Comparison of ENCODE assay signal across 8 cellular contexts in the genomic region with DNA sequence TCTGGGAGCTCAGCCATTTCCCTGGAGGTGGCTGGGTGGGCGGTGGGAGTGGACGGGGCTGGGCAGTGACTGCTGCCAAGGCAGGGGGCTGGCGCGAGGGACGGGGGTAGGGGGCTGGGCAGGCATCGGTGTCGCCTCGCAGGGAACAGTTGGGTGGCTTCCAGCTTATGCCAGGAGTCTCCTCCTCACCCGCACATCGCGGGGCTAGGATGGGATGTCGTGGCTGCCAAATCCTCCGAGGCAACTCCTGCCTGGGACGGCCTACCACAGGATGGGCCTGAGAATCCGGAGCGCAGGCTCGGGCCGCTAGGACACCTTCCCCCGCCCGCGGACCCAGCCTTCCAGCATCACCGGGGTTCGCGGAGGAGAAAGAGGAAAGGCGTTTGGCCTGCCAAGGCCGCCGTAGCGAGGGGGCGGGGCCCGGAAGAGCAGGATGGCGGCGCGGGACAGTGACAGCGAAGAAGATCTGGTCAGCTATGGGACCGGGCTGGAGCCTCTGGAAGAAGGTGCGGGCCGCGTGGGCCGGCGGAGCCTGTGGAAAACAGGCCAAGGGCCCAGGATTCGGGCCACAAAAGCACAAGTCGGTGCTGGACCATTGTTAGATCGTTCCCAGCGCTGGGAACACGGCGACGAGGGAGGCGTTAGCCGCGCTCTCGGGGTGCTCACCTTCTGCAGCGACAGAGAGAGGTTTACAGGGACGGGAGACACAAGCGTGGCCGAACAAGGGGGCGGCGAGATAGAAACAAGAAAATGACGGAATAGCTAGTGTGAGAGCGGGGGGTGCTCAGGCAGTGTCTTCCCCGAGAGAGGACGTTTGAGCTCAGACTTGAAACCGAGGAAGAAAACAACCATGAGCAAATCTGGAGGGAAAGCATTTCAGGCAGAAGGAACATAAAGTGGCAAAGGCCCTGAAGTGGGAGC. TPM values are rescaled to one million over a fixed set of nuclear protein-coding genes. Genes with fewer than 3 reads are reported as not detected.
DNase-seq lines count a peak whose midpoint lies in the region; ATAC-seq, FAIRE-seq and TF ChIP-seq lines count a peak whose summit lies in the region.

A gene with protein sequence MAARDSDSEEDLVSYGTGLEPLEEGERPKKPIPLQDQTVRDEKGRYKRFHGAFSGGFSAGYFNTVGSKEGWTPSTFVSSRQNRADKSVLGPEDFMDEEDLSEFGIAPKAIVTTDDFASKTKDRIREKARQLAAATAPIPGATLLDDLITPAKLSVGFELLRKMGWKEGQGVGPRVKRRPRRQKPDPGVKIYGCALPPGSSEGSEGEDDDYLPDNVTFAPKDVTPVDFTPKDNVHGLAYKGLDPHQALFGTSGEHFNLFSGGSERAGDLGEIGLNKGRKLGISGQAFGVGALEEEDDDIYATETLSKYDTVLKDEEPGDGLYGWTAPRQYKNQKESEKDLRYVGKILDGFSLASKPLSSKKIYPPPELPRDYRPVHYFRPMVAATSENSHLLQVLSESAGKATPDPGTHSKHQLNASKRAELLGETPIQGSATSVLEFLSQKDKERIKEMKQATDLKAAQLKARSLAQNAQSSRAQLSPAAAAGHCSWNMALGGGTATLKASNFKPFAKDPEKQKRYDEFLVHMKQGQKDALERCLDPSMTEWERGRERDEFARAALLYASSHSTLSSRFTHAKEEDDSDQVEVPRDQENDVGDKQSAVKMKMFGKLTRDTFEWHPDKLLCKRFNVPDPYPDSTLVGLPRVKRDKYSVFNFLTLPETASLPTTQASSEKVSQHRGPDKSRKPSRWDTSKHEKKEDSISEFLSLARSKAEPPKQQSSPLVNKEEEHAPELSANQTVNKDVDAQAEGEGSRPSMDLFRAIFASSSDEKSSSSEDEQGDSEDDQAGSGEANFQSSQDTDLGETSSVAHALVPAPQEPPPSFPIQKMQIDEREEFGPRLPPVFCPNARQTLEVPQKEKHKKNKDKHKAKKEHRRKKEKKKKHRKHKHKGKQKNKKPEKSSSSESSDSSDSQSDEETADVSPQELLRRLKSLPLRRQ (plus strand): TSS at position 421 of the 921 bp plus-strand sequence. CDS start 13 bp downstream, at position 434.

- no peaks in the 10 kb centered on the region for H3F3A ChIP-seq in PC-3 (ENCODE audit: low read length, unreplicated experiment)

- DNase-seq in D721Med (ENCODE audit: insufficient read length, low spot score) (peak; percentile 95), HuH-7 (ENCODE audit: low spot score) (peak; percentile 95), PC-3 (peak; percentile 82)
- peak; percentile 85 for DNase-seq in activated T-cell treated with anti-CD3 and anti-CD28 coated beads, Interleukin-2, amount 50 U/mL, for 1 hour
- DNase-seq in stimulated activated CD8-positive, alpha-beta memory T cell treated with anti-CD3 and anti-CD28 coated beads, Interleukin-4, amount 100 ng/mL, for 48 hours: peak; percentile 91

- H3K9me2 ChIP-seq in PC-3 (replicated peaks; ENCODE audit: low read length): no peaks in the 10 kb centered on the region

- BruUV-seq in PC-3 (replicated peaks; lab: Mats Ljungman, UMichigan): TSS peak; percentile 71

- 0% methylated on average over 57 to 62 of the region's 62 CpGs for WGBS in esophagus, 2 donors

- H3K4me3 ChIP-seq in PC-3 (ENCODE audit: low read length): peak within 1 kb of the TSS; percentile 100
- H3K4me3 ChIP-seq in esophagus (ENCODE audit: low read depth in 1 of 2, low read length in 2 of 2): peak within 1 kb of the TSS; percentile 90 to 95
- H3K4me3 ChIP-seq in mucosa of stomach (ENCODE audit: low read length): peak within 1 kb of the TSS; percentile 93

- no peak for FAIRE-seq in D721Med (lab: Jason Lieb, UNC)

- POLR2A ChIA-PET in PC-3 (lab: Charles Lee; ENCODE audit: unreplicated experiment): no interaction called here

- H3K9me3 ChIP-seq in PC-3 (ENCODE audit: low read length) (no peaks in the 10 kb centered on the region), esophagus (ENCODE audit: control insufficient read depth in 2 of 2, insufficient read depth in 1 of 2, low read depth in 1 of 2, low read length in 1 of 2) (no peaks in the 10 kb centered on the region), mucosa of stomach (ENCODE audit: control insufficient read depth, low read length) (no peaks in the 10 kb centered on the region)

- no peaks in the 10 kb centered on the region for H3K36me3 ChIP-seq in PC-3 (ENCODE audit: low read depth, low read length)
- peaks cover 0 to 3% of the 10 kb centered on the region in 2 donors for H3K36me3 ChIP-seq in esophagus (ENCODE audit: control insufficient read depth in 2 of 2, insufficient read depth in 2 of 2, low read length in 1 of 2)
- no peaks in the 10 kb centered on the region for H3K36me3 ChIP-seq in mucosa of stomach (ENCODE audit: control insufficient read depth, insufficient read depth, low read length)

- H3K4me1 ChIP-seq in PC-3 (ENCODE audit: insufficient read depth, low read length) (peaks cover 21% of the 10 kb centered on the region), esophagus (ENCODE audit: control insufficient read depth in 2 of 2, insufficient read depth in 2 of 2, low read length in 1 of 2) (peaks cover 0 to 9% of the 10 kb centered on the region in 2 donors), mucosa of stomach (ENCODE audit: control insufficient read depth, insufficient read depth, low read length) (peaks cover 25% of the 10 kb centered on the region)

- peaks cover 18% of the 10 kb centered on the region for H3K79me2 ChIP-seq in PC-3 (ENCODE audit: low read length)

- peak; percentile 78 for ATAC-seq in GM21447 (IDR thresholded peaks at IDR 0.05; ENCODE audit: unreplicated experiment)
- peak; percentile 83 for ATAC-seq in PC-3

- CTCF ChIA-PET in PC-3 (lab: Charles Lee): no interaction called here

- H3K27me3 ChIP-seq in PC-3 (ENCODE audit: low read length) (no peaks in the 10 kb centered on the region), esophagus (ENCODE audit: control insufficient read depth in 1 of 2, insufficient read depth in 2 of 2, low read length in 2 of 2) (no peaks in the 10 kb centered on the region), mucosa of stomach (ENCODE audit: control insufficient read depth, insufficient read depth, low read length) (no peaks in the 10 kb centered on the region)

- TF ChIP-seq CTCF in D721Med (IDR thresholded peaks at IDR 0.05; ENCODE audit: insufficient read depth, missing control alignments): no peak
- TF ChIP-seq CTCF in PC-3 (conservative IDR thresholded peaks at IDR 0.05; ENCODE audit: low read depth, low read length): no peak

- peak within 1 kb of the TSS; percentile 55 for H3K27ac ChIP-seq in PC-3 (ENCODE audit: low read length)
- H3K27ac ChIP-seq in esophagus (ENCODE audit: low read depth in 2 of 2, low read length in 1 of 2): peak within 1 kb of the TSS; percentile 60 to 80

- H3K9ac ChIP-seq in PC-3 (ENCODE audit: low read length) (peak within 1 kb of the TSS; percentile 95), mucosa of stomach (ENCODE audit: low read length) (peak within 1 kb of the TSS; percentile 86)

- H4K20me1 ChIP-seq in PC-3 (ENCODE audit: low read length): no peaks in the 10 kb centered on the region

- H3K4me2 ChIP-seq in PC-3 (ENCODE audit: low read length): peak within 1 kb of the TSS; percentile 85

- intact Hi-C loops in PC-3 (cut with micrococcal nuclease): loop anchor here (2.0 kb wide), 1 partner anchor 34 kb away; no protein-coding TSS in a partner anchor

- H2AFZ ChIP-seq in PC-3 (ENCODE audit: low read length): peak within 1 kb of the TSS; percentile 89

RNA-seq across cellular contexts. Expression of the gene that starts here (rescaled TPM):
- 3.9 and 6.9 TPM in 2 replicates for total RNA-seq in PC-3 (2014; rRNA removed)
- polyA plus RNA-seq in esophagus: 1 to 10 TPM; 4.3 to 5.2 TPM

Comparison
In these comparisons a context has a peak if more than half of its experiments do, and no peak if none do; other contexts are left out.
1. Peak in every context shown above with its lines: DNase-seq, ATAC-seq, H3K4me3 ChIP-seq and H3K27ac ChIP-seq.